Comparison of ENCODE assay signal across 11 cellular contexts in the genomic region with DNA sequence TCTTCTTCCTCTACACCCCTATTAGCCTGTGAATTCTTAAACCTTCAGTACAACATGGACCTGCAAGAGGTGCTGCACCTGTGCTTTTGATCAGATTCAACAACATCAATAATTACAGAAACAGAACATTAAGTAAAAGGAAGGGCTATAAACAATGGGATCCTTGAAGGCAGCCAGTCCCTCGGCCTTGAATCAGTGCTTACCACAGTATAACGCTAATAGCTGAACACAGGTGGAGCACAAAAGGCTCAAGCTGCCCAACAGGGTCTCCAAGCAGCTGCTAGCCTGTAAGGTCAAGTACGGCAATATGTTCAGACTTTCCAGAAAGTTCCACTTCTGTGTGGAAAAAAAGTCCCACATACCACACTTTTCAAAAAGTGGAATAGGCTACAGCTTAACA.
DNase-seq lines count a peak whose midpoint lies in the region; FAIRE-seq and TF ChIP-seq lines count a peak whose summit lies in the region.
"Had no signal": no experiment of that assay in that cellular context is flagged by ENCODE, and none has a peak within 500 bp of the region (broad histone marks: within the 10 kb centered on the region; RNA-seq: fewer than 3 reads in every experiment).

No MANE protein-coding gene starts in this region.

- no peak for TF ChIP-seq CTCF in sigmoid colon (IDR thresholded peaks at IDR 0.05)

- peak overlapping the region; percentile 2 for H3K4me3 Mint-ChIP-seq in activated T-cell treated with anti-CD3 and anti-CD28 coated beads, Interleukin-2, amount 50 U/mL, for 24 hours
- H3K4me3 Mint-ChIP-seq: neural crest cell had no signal

- H3K4me1 Mint-ChIP-seq in activated T-cell treated with anti-CD3 and anti-CD28 coated beads, Interleukin-2, amount 50 U/mL, for 24 hours (ENCODE audit: low read depth): peaks cover 50% of the 10 kb centered on the region

- no peaks in the 10 kb centered on the region for H3K27me3 Mint-ChIP-seq in activated T-cell treated with anti-CD3 and anti-CD28 coated beads, Interleukin-2, amount 50 U/mL, for 24 hours

- no peak for FAIRE-seq in H54 (lab: Jason Lieb, UNC)
- FAIRE-seq: H1 had no signal

- H3K4me1 ChIP-seq in sigmoid colon: peaks cover 0 to 43% (median 36%) of the 10 kb centered on the region in 4 donors

- no peak for TF ChIP-seq POLR2A in sigmoid colon (IDR thresholded peaks at IDR 0.05)
- no peak for TF ChIP-seq POLR2A in H54 (IDR thresholded peaks at IDR 0.05; ENCODE audit: low read depth, low read length)

- peaks cover 2% of the 10 kb centered on the region for H3K36me3 Mint-ChIP-seq in activated T-cell treated with anti-CD3 and anti-CD28 coated beads, Interleukin-2, amount 50 U/mL, for 24 hours (ENCODE audit: low read depth)

- no peaks in the 10 kb centered on the region for H3K36me3 ChIP-seq in sigmoid colon

- H3K9me3 Mint-ChIP-seq in activated T-cell treated with anti-CD3 and anti-CD28 coated beads, Interleukin-2, amount 50 U/mL, for 24 hours: no peaks in the 10 kb centered on the region

- H3K9me3 ChIP-seq in sigmoid colon: no peaks in the 10 kb centered on the region

- H3K4me3 ChIP-seq in sigmoid colon: no peak overlapping the region

- no peak for DNase-seq in activated T-cell treated with anti-CD3 and anti-CD28 coated beads, Interleukin-2, amount 50 U/mL, for 24 hours
- DNase-seq in activated T-cell treated with anti-CD3 and anti-CD28 coated beads, Interleukin-2, amount 50 U/mL, for 1 hour: no peak
- DNase-seq in HT-29 (ENCODE audit: low spot score) (peak; percentile 70), dermis blood vessel endothelial cell (peak; percentile 93), sigmoid colon (no peak), H54 (ENCODE audit: insufficient read length, low spot score) (no peak)
- DNase-seq in activated effector memory CD4-positive, alpha-beta T cell treated with Interleukin-2 at 50 U/mL for 16 hours: no peak
- no peak for DNase-seq in activated CD4-positive, CD25-positive, alpha-beta regulatory T cell treated with anti-CD3 and anti-CD28 coated beads, Interleukin-2, amount 50 U/mL, for 72 hours
- DNase-seq: NCI-H187 had no signal

- H3K27ac Mint-ChIP-seq in activated T-cell treated with anti-CD3 and anti-CD28 coated beads, Interleukin-2, amount 50 U/mL, for 24 hours: peak overlapping the region; percentile 55

- H3K27me3 ChIP-seq in sigmoid colon: no peaks in the 10 kb centered on the region

- 20 to 57% methylated on average over 3 of the region's 3 CpGs for WGBS in sigmoid colon, 2 donors

- intact Hi-C loops in sigmoid colon (cut with DNase I): loop anchor here (5.0 kb wide), 1 partner anchor 62 kb away; the partner anchor contains the start of genes ITGA1 and PELO

- peak overlapping the region; percentile 58 to 82 (median 68) for H3K27ac ChIP-seq in sigmoid colon

- TF ChIP-seq EP300 in sigmoid colon (IDR thresholded peaks at IDR 0.05): no peak

Comparison
In these comparisons a context has a peak if more than half of its experiments do, and no peak if none do; other contexts are left out.
1. DNase-seq: peak in HT-29 (single experiment) and dermis blood vessel endothelial cell (single experiment); none in activated T-cell treated with anti-CD3 and anti-CD28 coated beads, Interleukin-2, amount 50 U/mL, for 24 hours (single experiment), activated T-cell treated with anti-CD3 and anti-CD28 coated beads, Interleukin-2, amount 50 U/mL, for 1 hour (single experiment), sigmoid colon (single experiment), activated effector memory CD4-positive, alpha-beta T cell treated with Interleukin-2 at 50 U/mL for 16 hours (single experiment), H54 (single experiment) and activated CD4-positive, CD25-positive, alpha-beta regulatory T cell treated with anti-CD3 and anti-CD28 coated beads, Interleukin-2, amount 50 U/mL, for 72 hours (single experiment).